Comparison of ENCODE assay signal across 15 cellular contexts in genomic region chr14:100453930-100454329, GRCh38.
DNase-seq lines count a peak whose midpoint lies in the region; ATAC-seq, FAIRE-seq and TF ChIP-seq lines count a peak whose summit lies in the region.
"Had no signal": no experiment of that assay in that cellular context is flagged by ENCODE, and none has a peak within 500 bp of the region (broad histone marks: within the 10 kb centered on the region; RNA-seq: fewer than 3 reads in every experiment).

No MANE protein-coding gene starts in this region.

- WGBS in H1 (ENCODE audit: extremely low coverage in 1 of 2, insufficient coverage in 1 of 2, insufficient read length in 1 of 2, insufficient replicate concordance in 2 of 2, low coverage in 1 of 2, low lambda C conversion rate in 2 of 2, missing lambda C conversion rate in 1 of 2), 2 experiments = 54% methylated on average over 2 of the region's 2 CpGs; no CpG with 5 or more reads in 1 of the 2 experiments
- 87 to 88% methylated on average over 2 of the region's 2 CpGs for WGBS in pancreas, 2 donors

- CTCF ChIA-PET in H1 (lab: Charles Lee; ENCODE audit: partially characterized antibody) = interaction anchor here (0.6 to 2.2 kb wide), 6 partner anchors 12 to 69 kb away, joined by 3 to 8 read pairs (median 5); no protein-coding TSS in a partner anchor

- peak; percentile 55 for ATAC-seq in GM23338
- no peak for ATAC-seq in pancreas

- peak overlapping the region; percentile 21 for H3K4me3 ChIP-seq in GM23338
- 0 out of 8 replicates have a peak overlapping the region, but pooled peaks of 1 of the 4 experiments have one; percentile 11 for H3K4me3 ChIP-seq in H1 (ENCODE audit: extremely low read depth in 1 of 4, insufficient read depth in 2 of 4, low read depth in 3 of 4, low read length in 4 of 4)
- H3K4me3 ChIP-seq in neural progenitor cell = no peak overlapping the region
- H3K4me3 ChIP-seq in pancreas = no peak overlapping the region
- no peak overlapping the region for H3K4me3 ChIP-seq in WERI-Rb-1 (ENCODE audit: low read depth, low read length)
- H3K4me3 ChIP-seq: HAP-1 had no signal

- H2AFZ ChIP-seq in GM23338 = no peak overlapping the region
- no peak overlapping the region for H2AFZ ChIP-seq in H1 (ENCODE audit: low read length)
- no peak overlapping the region for H2AFZ ChIP-seq in neural progenitor cell (replicated peaks)

- no peak overlapping the region for H2BK20ac ChIP-seq in H1 (ENCODE audit: low read length)

- H3K27ac Mint-ChIP-seq in GM23338 (peak overlapping the region; percentile 46; the same call in 1 of the 2 replicates), neural progenitor cell (peak overlapping the region; percentile 24)

- POLR2A ChIA-PET in H1 (lab: Charles Lee; ENCODE audit: partially characterized antibody) = no interaction called here

- no peak overlapping the region for H4K91ac ChIP-seq in H1 (replicated peaks; ENCODE audit: insufficient read length, low read length)

- peaks cover 2% of the 10 kb centered on the region; the same call in 1 of the 2 replicates for H3K23me2 ChIP-seq in H1 (ENCODE audit: low read depth, low read length)

- H3K4me3 Mint-ChIP-seq in GM23338 = peak overlapping the region; percentile 31; the same call in 2 of the 3 replicates
- H3K4me3 Mint-ChIP-seq in neural progenitor cell = no peak overlapping the region
- H3K4me3 Mint-ChIP-seq: CD4-positive, CD25-positive, alpha-beta regulatory T cell; CD8-positive, alpha-beta memory T cell had no signal

- H4K20me1 ChIP-seq in GM23338 (replicated peaks; ENCODE audit: insufficient read depth) = no peaks in the 10 kb centered on the region
- no peaks in the 10 kb centered on the region for H4K20me1 ChIP-seq in H1 (replicated peaks in 1 of 2; ENCODE audit: control insufficient read depth in 1 of 2, insufficient read depth in 2 of 2, low read length in 2 of 2)
- no peaks in the 10 kb centered on the region for H4K20me1 ChIP-seq in neural progenitor cell (ENCODE audit: low read depth)

- no peak overlapping the region for H3K4ac ChIP-seq in H1 (replicated peaks; ENCODE audit: insufficient read length, low read depth, low read length)

- H3K79me2 ChIP-seq in GM23338 (replicated peaks; ENCODE audit: insufficient read depth) = peaks cover 4% of the 10 kb centered on the region; the same call in 1 of the 2 replicates
- no peaks in the 10 kb centered on the region for H3K79me2 ChIP-seq in H1 (ENCODE audit: control insufficient read depth in 1 of 2, insufficient read depth in 2 of 2, low read length in 2 of 2)
- no peaks in the 10 kb centered on the region for H3K79me2 ChIP-seq in neural progenitor cell (ENCODE audit: low read depth)

- H3K9me3 ChIP-seq in H1 (ENCODE audit: insufficient read depth in 2 of 2, low read depth in 1 of 2, low read length in 1 of 2) (no peaks in the 10 kb centered on the region), neural progenitor cell (ENCODE audit: low read depth) (no peaks in the 10 kb centered on the region), pancreas (no peaks in the 10 kb centered on the region), WERI-Rb-1 (ENCODE audit: severe bottlenecking) (no peaks in the 10 kb centered on the region)
- H3K9me3 ChIP-seq: BE2C, HAP-1 had no signal

- H3K9me3 Mint-ChIP-seq in GM23338 = no peaks in the 10 kb centered on the region
- no peaks in the 10 kb centered on the region for H3K9me3 Mint-ChIP-seq in neural progenitor cell
- H3K9me3 Mint-ChIP-seq: CD8-positive, alpha-beta memory T cell had no signal

- no peak overlapping the region for H3K18ac ChIP-seq in H1 (ENCODE audit: extremely low read depth, low read length)

- H3K27ac ChIP-seq in GM23338 (ENCODE audit: low read depth) (peak overlapping the region; percentile 60), VCaP (peak overlapping the region; percentile 12; the same call in 1 of the 2 replicates), H1 (ENCODE audit: low read depth, low read length) (no peak overlapping the region), neural progenitor cell (no peak overlapping the region), pancreas (no peak overlapping the region), WERI-Rb-1 (no peak overlapping the region)
- H3K27ac ChIP-seq: HL-60 had no signal

- H3K27me3 ChIP-seq in GM23338 (ENCODE audit: insufficient read depth) = no peaks in the 10 kb centered on the region
- H3K27me3 ChIP-seq in H1 (replicated peaks in 1 of 4; ENCODE audit: control insufficient read depth in 3 of 4, extremely low read depth in 1 of 4, insufficient read depth in 3 of 4, low read length in 3 of 4) = no peaks in the 10 kb centered on the region
- H3K27me3 ChIP-seq in neural progenitor cell = no peaks in the 10 kb centered on the region
- no peaks in the 10 kb centered on the region for H3K27me3 ChIP-seq in pancreas
- no peaks in the 10 kb centered on the region for H3K27me3 ChIP-seq in WERI-Rb-1 (ENCODE audit: insufficient read depth, low read depth, severe bottlenecking)
- H3K27me3 ChIP-seq: BE2C had no signal

- H3K4me1 ChIP-seq in GM23338 (ENCODE audit: insufficient read depth) = peaks cover 20% of the 10 kb centered on the region
- peaks cover 3 to 15% (median 11%) of the 10 kb centered on the region in 4 experiments for H3K4me1 ChIP-seq in H1 (replicated peaks in 1 of 4; ENCODE audit: control insufficient read depth in 3 of 4, insufficient read depth in 4 of 4, low read length in 3 of 4)
- H3K4me1 ChIP-seq in neural progenitor cell = peaks cover 13% of the 10 kb centered on the region
- peaks cover 0 to under 1% (median 0%) of the 10 kb centered on the region in 3 donors for H3K4me1 ChIP-seq in pancreas

- H4K8ac ChIP-seq in H1 (ENCODE audit: extremely low read depth, insufficient read depth, low read length) = no peak overlapping the region

- H3K36me3 ChIP-seq in GM23338 (ENCODE audit: insufficient read depth) (no peaks in the 10 kb centered on the region; the same call in 1 of the 2 replicates), H1 (ENCODE audit: control insufficient read depth in 2 of 4, insufficient read depth in 4 of 4, low read length in 3 of 4) (no peaks in the 10 kb centered on the region), neural progenitor cell (no peaks in the 10 kb centered on the region), pancreas (no peaks in the 10 kb centered on the region), WERI-Rb-1 (no peaks in the 10 kb centered on the region)
- H3K36me3 ChIP-seq: BE2C, HAP-1 had no signal

- H3K4me1 Mint-ChIP-seq in GM23338 (peaks cover 25% of the 10 kb centered on the region), neural progenitor cell (peaks cover 15% of the 10 kb centered on the region)
- H3K4me1 Mint-ChIP-seq: CD8-positive, alpha-beta memory T cell had no signal

- no peak overlapping the region for H4K5ac ChIP-seq in H1 (ENCODE audit: insufficient read length, low read depth, low read length)

- H3K36me3 Mint-ChIP-seq in GM23338 (ENCODE audit: low read depth) = no peaks in the 10 kb centered on the region
- H3K36me3 Mint-ChIP-seq in neural progenitor cell = no peaks in the 10 kb centered on the region

- H2BK12ac ChIP-seq in H1 (ENCODE audit: low read depth, low read length) = no peak overlapping the region; the same call in 1 of the 2 replicates

- H2BK5ac ChIP-seq in H1 (ENCODE audit: low read depth, low read length) = no peak overlapping the region

- no peak overlapping the region for H3K23ac ChIP-seq in H1 (ENCODE audit: insufficient read length)

- intact Hi-C loops in pancreas (cut with DNase I) = no loop called here

- H3K4me2 ChIP-seq in GM23338 = peak overlapping the region; percentile 70
- H3K4me2 ChIP-seq in H1 (ENCODE audit: insufficient read depth in 1 of 2, low read depth in 2 of 2, low read length in 2 of 2) = peak overlapping the region; percentile 37 to 39; a peak in 2 of 4 replicates
- H3K4me2 ChIP-seq in neural progenitor cell = no peak overlapping the region

- no peak for TF ChIP-seq POLR2A in H1 (IDR thresholded peaks at IDR 0.05; ENCODE audit: control extremely low read depth in 1 of 2, low read depth in 2 of 2, low read length in 2 of 2)

- peak; percentile 52 for FAIRE-seq in H1 (lab: Jason Lieb, UNC)
- no peak for FAIRE-seq in pancreas (lab: Jason Lieb, UNC)

- 0 out of 2 replicates have a peak overlapping the region, but pooled peaks have one; percentile 46 for H2BK15ac ChIP-seq in H1 (ENCODE audit: low read length)

- H3F3A ChIP-seq in GM23338 (replicated peaks; ENCODE audit: low read depth) (no peaks in the 10 kb centered on the region; the same call in 1 of the 2 replicates), neural progenitor cell (ENCODE audit: low read depth) (no peaks in the 10 kb centered on the region)

- TF ChIP-seq CTCF in GM23338 (conservative IDR thresholded peaks at IDR 0.05; ENCODE audit: low read depth in 2 of 2) (no peak), VCaP (conservative IDR thresholded peaks at IDR 0.05) (no peak), H1 (IDR thresholded peaks at IDR 0.05; ENCODE audit: control extremely low read depth in 1 of 3, insufficient read depth in 1 of 3, low read depth in 1 of 3, low read length in 3 of 3) (no peak), neural progenitor cell (IDR thresholded peaks at IDR 0.05) (no peak), pancreas (IDR thresholded peaks at IDR 0.05) (no peak), WERI-Rb-1 (IDR thresholded peaks at IDR 0.05; ENCODE audit: low read depth, low read length) (no peak)

- no peak overlapping the region for H3K56ac ChIP-seq in H1 (replicated peaks; ENCODE audit: insufficient read length, low read depth, low read length)

- H3K27me3 Mint-ChIP-seq in GM23338 (ENCODE audit: insufficient read depth, low read depth, poor library complexity) (peaks cover 3% of the 10 kb centered on the region), neural progenitor cell (ENCODE audit: insufficient read depth, low read depth) (no peaks in the 10 kb centered on the region)
- H3K27me3 Mint-ChIP-seq: CD4-positive, CD25-positive, alpha-beta regulatory T cell; CD8-positive, alpha-beta memory T cell had no signal

- H3K9ac ChIP-seq in H1 (replicated peaks in 1 of 4; ENCODE audit: extremely low read depth in 1 of 4, low read depth in 3 of 4, low read length in 3 of 4) (peak overlapping the region in 1 of 4 experiments; percentile 7; a peak in 1 of 7 replicates), neural progenitor cell (no peak overlapping the region)

- H2AK5ac ChIP-seq in H1 (ENCODE audit: low read depth, low read length) = no peak overlapping the region

- no peaks in the 10 kb centered on the region for H3K9me2 ChIP-seq in GM23338 (ENCODE audit: insufficient read depth)

- no peak for TF ChIP-seq RAD21 in H1 (IDR thresholded peaks at IDR 0.05 in 1 of 2, conservative IDR thresholded peaks at IDR 0.05 in 1 of 2; ENCODE audit: low read depth in 2 of 2, low read length in 2 of 2)

- DNase-seq in GM23338 (ENCODE audit: low spot score) = peak; percentile 26
- no peak for DNase-seq in H1 (ENCODE audit: low read depth in 1 of 2, low spot score in 2 of 2)
- DNase-seq in neural progenitor cell (ENCODE audit: low spot score) = no peak
- no peak for DNase-seq in pancreas
- DNase-seq in WERI-Rb-1 = no peak
- DNase-seq: BE2C; C1 segment of cervical spinal cord; CD4-positive, CD25-positive, alpha-beta regulatory T cell; CD8-positive, alpha-beta memory T cell; COR-L47; GF-D8; GOT3 had no signal

- no peak overlapping the region for H3K14ac ChIP-seq in H1 (ENCODE audit: insufficient read length)

- no peaks in the 10 kb centered on the region for H3K79me1 ChIP-seq in H1 (ENCODE audit: low read depth, low read length)

- no peak for TF ChIP-seq EP300 in H1 (IDR thresholded peaks at IDR 0.05; ENCODE audit: borderline replicate concordance in 1 of 2, low read depth in 2 of 2, low read length in 2 of 2)

- H2BK120ac ChIP-seq in H1 (replicated peaks; ENCODE audit: low read depth, low read length) = no peak overlapping the region

Comparison
In these comparisons a context has a peak if more than half of its experiments do, and no peak if none do; other contexts are left out.
1. H3K27ac ChIP-seq: peak in GM23338 (single experiment) and VCaP (single experiment); none in H1 (single experiment), neural progenitor cell (single experiment), pancreas (0 of 4) and WERI-Rb-1 (single experiment).